In the genomic region with DNA sequence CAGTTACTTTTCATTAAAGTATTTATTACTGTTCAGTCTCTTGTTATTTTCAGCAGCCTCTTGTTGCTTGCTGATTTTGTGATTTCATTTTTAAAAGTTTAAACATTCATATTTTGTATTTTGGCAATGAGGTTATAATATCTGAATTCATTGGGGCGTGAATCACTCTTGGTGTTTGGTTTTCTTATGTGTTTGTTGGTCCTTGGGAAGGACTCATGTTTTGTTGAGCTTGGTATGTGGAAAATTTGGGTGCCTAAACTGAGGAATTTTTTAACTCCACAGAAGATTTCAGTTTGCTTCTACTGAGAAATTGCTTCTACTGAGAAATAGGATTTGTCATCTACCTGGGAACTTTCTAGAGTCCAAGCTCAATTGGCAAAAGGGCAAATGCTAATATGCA, we compare ENCODE assay signal across 28 cellular contexts. TPM values are rescaled to one million over a fixed set of nuclear protein-coding genes. Genes with fewer than 3 reads are reported as not detected.
DNase-seq lines count a peak whose midpoint lies in the region; ATAC-seq and TF ChIP-seq lines count a peak whose summit lies in the region.
"Had no signal": no experiment of that assay in that cellular context is flagged by ENCODE, and none has a peak within 500 bp of the region (broad histone marks: within the 10 kb centered on the region; RNA-seq: fewer than 3 reads in every experiment).

No MANE protein-coding gene starts in this region.

- no peak overlapping the region for H3K4me3 ChIP-seq in choroid plexus epithelial cell (ENCODE audit: low read depth, low read length)
- H3K4me3 ChIP-seq: esophagus squamous epithelium, left lung, ovary, upper lobe of left lung had no signal

- no peaks in the 10 kb centered on the region for H3K27me3 Mint-ChIP-seq in activated T-cell treated with anti-CD3 and anti-CD28 coated beads, Interleukin-2, amount 50 U/mL, for 72 hours (ENCODE audit: low read depth)
- no peaks in the 10 kb centered on the region for H3K27me3 Mint-ChIP-seq in activated T-cell treated with anti-CD3 and anti-CD28 coated beads, Interleukin-2, amount 50 U/mL, for 24 hours
- H3K27me3 Mint-ChIP-seq: activated CD4-positive, alpha-beta T cell treated with anti-CD3 and anti-CD28 coated beads, Interleukin-2, amount 10 ng/mL, durations not matched to agents 24 days and 14 days; memory B cell; T-cell had no signal

- DNase-seq in activated T-cell treated with anti-CD3 and anti-CD28 coated beads, Interleukin-2, amount 50 U/mL, for 72 hours, result no peak
- no peak for DNase-seq in activated T-cell treated with anti-CD3 and anti-CD28 coated beads, Interleukin-2, amount 50 U/mL, for 24 hours
- DNase-seq in choroid plexus epithelial cell (ENCODE audit: low read depth) (peak; percentile 24), iris pigment epithelial cell (ENCODE audit: low read depth) (peak; percentile 21), HPDE6-E6E7 (ENCODE audit: extremely low spot score) (no peak), NOMO-1 (lab: John Stamatoyannopoulos, UW; ENCODE audit: unreplicated experiment in 2 of 2) (no peak), GM20000 (ENCODE audit: low spot score) (no peak)
- DNase-seq: activated CD4-positive, alpha-beta T cell treated with anti-CD3 and anti-CD28 coated beads, Interleukin-2, amount 10 ng/mL, durations not matched to agents 24 days and 14 days; activated gamma-delta T cell treated with Interleukin-2 at 50 U/mL for 16 hours; Calu3; caudate nucleus; DMS79 treated with DMSO at 0.1 percent for 48 hours; esophagus squamous epithelium; Kasumi-1; left lung; NCI-H1436 treated with DMSO at 0.1 percent for 48 hours; NCI-H226; NCI-H748 treated with DMSO at 0.1 percent for 48 hours; nephron progenitor cell; ovary; retina; small intestine; stimulated activated naive CD4-positive, alpha-beta T cell; T-cell; upper lobe of left lung had no signal

- H3K36me3 Mint-ChIP-seq in activated T-cell treated with anti-CD3 and anti-CD28 coated beads, Interleukin-2, amount 50 U/mL, for 72 hours (ENCODE audit: insufficient read depth in 2 of 2), result peaks cover 11 to 38% of the 10 kb centered on the region in 2 donors
- peaks cover 38% of the 10 kb centered on the region for H3K36me3 Mint-ChIP-seq in activated T-cell treated with anti-CD3 and anti-CD28 coated beads, Interleukin-2, amount 50 U/mL, for 24 hours (ENCODE audit: low read depth)

- H3K9me3 Mint-ChIP-seq in activated T-cell treated with anti-CD3 and anti-CD28 coated beads, Interleukin-2, amount 50 U/mL, for 72 hours, result peaks cover 12 to 13% of the 10 kb centered on the region in 2 donors
- peaks cover 27% of the 10 kb centered on the region for H3K9me3 Mint-ChIP-seq in activated T-cell treated with anti-CD3 and anti-CD28 coated beads, Interleukin-2, amount 50 U/mL, for 24 hours

- no peak overlapping the region for H3K4me3 Mint-ChIP-seq in activated T-cell treated with anti-CD3 and anti-CD28 coated beads, Interleukin-2, amount 50 U/mL, for 72 hours
- no peak overlapping the region for H3K4me3 Mint-ChIP-seq in activated T-cell treated with anti-CD3 and anti-CD28 coated beads, Interleukin-2, amount 50 U/mL, for 24 hours
- H3K4me3 Mint-ChIP-seq: activated CD4-positive, alpha-beta T cell treated with anti-CD3 and anti-CD28 coated beads, Interleukin-2, amount 10 ng/mL, durations not matched to agents 24 days and 14 days; memory B cell; nephron progenitor cell; T-cell had no signal

- peaks cover 51% of the 10 kb centered on the region for H3K4me1 Mint-ChIP-seq in activated T-cell treated with anti-CD3 and anti-CD28 coated beads, Interleukin-2, amount 50 U/mL, for 72 hours (ENCODE audit: low read depth)
- H3K4me1 Mint-ChIP-seq in activated T-cell treated with anti-CD3 and anti-CD28 coated beads, Interleukin-2, amount 50 U/mL, for 24 hours (ENCODE audit: low read depth), result peaks cover 53% of the 10 kb centered on the region
- H3K4me1 Mint-ChIP-seq: nephron progenitor cell had no signal

- TF ChIP-seq CTCF in choroid plexus epithelial cell (conservative IDR thresholded peaks at IDR 0.05; ENCODE audit: low read depth, low read length), result no peak
- no peak for TF ChIP-seq CTCF in GM20000 (IDR thresholded peaks at IDR 0.05; ENCODE audit: extremely low read depth, missing control alignments)

- ATAC-seq in activated T-cell treated with anti-CD3 and anti-CD28 coated beads, Interleukin-2, amount 50 U/mL, for 72 hours (replicated peaks in 1 of 2), result no peak
- no peak for ATAC-seq in GM18502 (IDR thresholded peaks at IDR 0.05; ENCODE audit: poor library complexity, unreplicated experiment)
- ATAC-seq: HepG2, left lung, T-cell had no signal

- H3K27ac Mint-ChIP-seq in activated T-cell treated with anti-CD3 and anti-CD28 coated beads, Interleukin-2, amount 50 U/mL, for 72 hours, result peak overlapping the region; percentile 88
- no peak overlapping the region for H3K27ac Mint-ChIP-seq in activated T-cell treated with anti-CD3 and anti-CD28 coated beads, Interleukin-2, amount 50 U/mL, for 24 hours
- H3K27ac Mint-ChIP-seq: activated CD4-positive, alpha-beta T cell treated with anti-CD3 and anti-CD28 coated beads, Interleukin-2, amount 10 ng/mL, durations not matched to agents 24 days and 14 days; memory B cell; nephron progenitor cell; T-cell had no signal

RNA-seq across cellular contexts. Expression of a gene that starts 38.2 kb away (rescaled TPM):
- 10 to 100 TPM; 52.9 to 53.1 TPM for total RNA-seq in activated T-cell treated with anti-CD3 and anti-CD28 coated beads, Interleukin-2, amount 50 U/mL, for 72 hours

Comparison
In these comparisons a context has a peak if more than half of its experiments do, and no peak if none do; other contexts are left out.
1. DNase-seq: peak in choroid plexus epithelial cell (single experiment) and iris pigment epithelial cell (single experiment); none in activated T-cell treated with anti-CD3 and anti-CD28 coated beads, Interleukin-2, amount 50 U/mL, for 72 hours (0 of 2), activated T-cell treated with anti-CD3 and anti-CD28 coated beads, Interleukin-2, amount 50 U/mL, for 24 hours (single experiment), HPDE6-E6E7 (single experiment), NOMO-1 (0 of 2) and GM20000 (single experiment).